8 cellular contexts compared by ENCODE assay signal in genomic region chr15:55588818-55589122, GRCh38. TPM values are rescaled to one million over a fixed set of nuclear protein-coding genes. Genes with fewer than 3 reads are reported as not detected.
A peak's percentile ranks its signal among the peaks of the same experiment; 100 is the strongest.
DNase-seq lines count a peak whose midpoint lies in the region; ATAC-seq and TF ChIP-seq lines count a peak whose summit lies in the region.

No MANE protein-coding gene starts in this region.

- no peak overlapping the region for H4K91ac ChIP-seq in neuronal stem cell (ENCODE audit: low read depth, low read length, poor library complexity)

- H3K18ac ChIP-seq in neuronal stem cell (ENCODE audit: low read length): peak overlapping the region; percentile 97

- WGBS in neuronal stem cell (ENCODE audit: extremely low coverage in 2 of 2, insufficient read length in 2 of 2, insufficient replicate concordance in 1 of 2), 2 donors: no CpG with 5 or more reads among the region's 19 CpGs

- no peak overlapping the region for H2BK5ac ChIP-seq in neuronal stem cell (ENCODE audit: low read length)

- intact Hi-C loops in PC-3 (cut with micrococcal nuclease): loop anchor here (5.0 kb wide), 2 partner anchors 39 to 61 kb away; no protein-coding TSS in a partner anchor

- DNase-seq in BE2C (no peak), PC-3 (peak; percentile 15), epithelial cell of proximal tubule (ENCODE audit: low read depth) (no peak), neuronal stem cell (ENCODE audit: low spot score) (no peak), AG08396 (ENCODE audit: low spot score) (no peak), NCI-H187 (lab: John Stamatoyannopoulos, UW) (no peak), NCI-H446 (lab: John Stamatoyannopoulos, UW) (no peak), 8988T (no peak)

- H3K9ac ChIP-seq in PC-3 (ENCODE audit: low read length) (no peak overlapping the region), neuronal stem cell (ENCODE audit: low read depth, low read length, poor library complexity) (peak overlapping the region; percentile 86)

- ATAC-seq in PC-3: no peak

- H3K23ac ChIP-seq in neuronal stem cell (ENCODE audit: low read depth, low read length, poor library complexity): no peak overlapping the region

- H3K9me3 ChIP-seq in BE2C: peaks cover 3% of the 10 kb centered on the region; the same call in 1 of the 2 replicates
- no peaks in the 10 kb centered on the region for H3K9me3 ChIP-seq in PC-3 (ENCODE audit: low read length)
- H3K9me3 ChIP-seq in neuronal stem cell (replicated peaks in 1 of 2; ENCODE audit: control insufficient read depth in 2 of 2, insufficient read depth in 1 of 2, low read depth in 1 of 2, low read length in 2 of 2): peaks cover 2 to 5% of the 10 kb centered on the region in 2 donors

- H4K8ac ChIP-seq in neuronal stem cell (ENCODE audit: low read depth, low read length): peak overlapping the region; percentile 19

- CTCF ChIA-PET in PC-3 (lab: Charles Lee): no interaction called here

- peak overlapping the region; percentile 77 for H3K4me2 ChIP-seq in PC-3 (ENCODE audit: low read length)
- peak overlapping the region; percentile 71 for H3K4me2 ChIP-seq in neuronal stem cell (ENCODE audit: insufficient read depth, low read length, poor library complexity, severe bottlenecking)

- H3K79me1 ChIP-seq in neuronal stem cell (ENCODE audit: low read depth, low read length): no peaks in the 10 kb centered on the region

- H3F3A ChIP-seq in PC-3 (ENCODE audit: low read length, unreplicated experiment): no peaks in the 10 kb centered on the region

- POLR2A ChIA-PET in PC-3 (lab: Charles Lee; ENCODE audit: unreplicated experiment): no interaction called here

- BruUV-seq in PC-3 (replicated peaks; lab: Mats Ljungman, UMichigan): no TSS peak

- H2AFZ ChIP-seq in PC-3 (ENCODE audit: low read length) (peak overlapping the region; percentile 79), neuronal stem cell (ENCODE audit: low read length) (peak overlapping the region; percentile 93)

- H3K36me3 ChIP-seq in BE2C (no peaks in the 10 kb centered on the region), PC-3 (ENCODE audit: low read depth, low read length) (no peaks in the 10 kb centered on the region), neuronal stem cell (replicated peaks in 1 of 2; ENCODE audit: control insufficient read depth in 2 of 2, insufficient read depth in 2 of 2, low read length in 2 of 2) (peaks cover 0 to 11% of the 10 kb centered on the region in 2 donors)

- peak overlapping the region; percentile 59 for H3K14ac ChIP-seq in neuronal stem cell (ENCODE audit: low read length)

- no peaks in the 10 kb centered on the region for H3K79me2 ChIP-seq in PC-3 (ENCODE audit: low read length)

- H3K4me3 ChIP-seq in BE2C (ENCODE audit: low read depth, low read length): peak overlapping the region; percentile 70
- H3K4me3 ChIP-seq in PC-3 (ENCODE audit: low read length): peak overlapping the region; percentile 62
- H3K4me3 ChIP-seq in epithelial cell of proximal tubule (ENCODE audit: low read depth, low read length): peak overlapping the region; percentile 54
- peak overlapping the region; percentile 65 to 87 for H3K4me3 ChIP-seq in neuronal stem cell (ENCODE audit: low read length in 2 of 2)

- no peak overlapping the region for H2BK12ac ChIP-seq in neuronal stem cell (ENCODE audit: low read length)

- H3K4me1 ChIP-seq in BE2C (no peaks in the 10 kb centered on the region), PC-3 (ENCODE audit: insufficient read depth, low read length) (no peaks in the 10 kb centered on the region), neuronal stem cell (ENCODE audit: control insufficient read depth in 2 of 2, insufficient read depth in 1 of 2, low read depth in 1 of 2, low read length in 2 of 2) (peaks cover 2 to 17% of the 10 kb centered on the region in 2 donors)

- TF ChIP-seq CTCF in BE2C (IDR thresholded peaks at IDR 0.05; ENCODE audit: low read depth, low read length): no peak
- no peak for TF ChIP-seq CTCF in PC-3 (conservative IDR thresholded peaks at IDR 0.05; ENCODE audit: low read depth, low read length)
- TF ChIP-seq CTCF in epithelial cell of proximal tubule (conservative IDR thresholded peaks at IDR 0.05; ENCODE audit: low read depth, low read length): no peak

- no peaks in the 10 kb centered on the region for H4K20me1 ChIP-seq in PC-3 (ENCODE audit: low read length)

- H2BK15ac ChIP-seq in neuronal stem cell (ENCODE audit: low read length): peak overlapping the region; percentile 40

- no peak overlapping the region for H2AK5ac ChIP-seq in neuronal stem cell (ENCODE audit: low read depth, low read length)

- H3K9me2 ChIP-seq in PC-3 (replicated peaks; ENCODE audit: low read length): no peaks in the 10 kb centered on the region

- H3K27me3 ChIP-seq in BE2C: no peaks in the 10 kb centered on the region
- peaks cover 34% of the 10 kb centered on the region for H3K27me3 ChIP-seq in PC-3 (ENCODE audit: low read length)
- H3K27me3 ChIP-seq in neuronal stem cell (ENCODE audit: control insufficient read depth in 3 of 3, insufficient read depth in 3 of 3, low read depth in 1 of 3, low read length in 3 of 3): peaks cover 0 to 3% (median 0%) of the 10 kb centered on the region in 3 experiments

- H3K27ac ChIP-seq in PC-3 (ENCODE audit: low read length) (no peak overlapping the region), neuronal stem cell (replicated peaks; ENCODE audit: low read length) (peak overlapping the region; percentile 72)

- H3K4ac ChIP-seq in neuronal stem cell (ENCODE audit: low read length): no peak overlapping the region

- peak overlapping the region; percentile 69 for H2BK120ac ChIP-seq in neuronal stem cell (ENCODE audit: low read depth, low read length)

RNA-seq across cellular contexts. Expression of gene PYGO1, which starts 0.6 kb away (rescaled TPM):
- polyA plus RNA-seq in BE2C (2012; ENCODE audit: insufficient read depth, insufficient read length, low read depth): 1.7 TPM
- 1.8 and 2.0 TPM in 2 replicates for total RNA-seq in PC-3 (2014; rRNA removed)
- total RNA-seq in epithelial cell of proximal tubule: 2.2 and 2.4 TPM in 2 replicates
- polyA plus RNA-seq in neuronal stem cell (2013, experiment 1 of 2): 10.5 TPM
- 10.6 TPM for polyA plus RNA-seq in neuronal stem cell (2013, experiment 2 of 2)
